Comparison of ENCODE assay signal across 26 cellular contexts in the genomic region with DNA sequence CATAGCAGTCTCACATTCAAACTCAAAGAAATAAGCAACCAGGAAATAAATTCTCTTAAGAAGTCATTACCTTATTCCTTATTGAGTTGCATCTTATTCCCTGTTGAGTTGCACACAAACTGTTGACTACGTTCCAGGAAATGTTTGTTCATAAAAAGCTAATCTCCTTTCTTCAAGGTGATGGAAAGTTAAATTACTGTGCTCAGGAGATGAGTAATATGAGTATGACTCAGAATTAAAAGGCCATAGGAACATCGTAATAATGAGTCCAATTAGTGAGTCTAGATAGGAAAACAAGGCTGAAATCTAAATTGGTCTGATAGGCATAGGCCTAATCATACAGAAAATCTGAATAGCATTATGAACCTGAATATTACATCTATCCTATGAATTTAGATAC.
DNase-seq lines count a peak whose midpoint lies in the region; ATAC-seq, FAIRE-seq and TF ChIP-seq lines count a peak whose summit lies in the region.
"Had no signal": no experiment of that assay in that cellular context is flagged by ENCODE, and none has a peak within 500 bp of the region (broad histone marks: within the 10 kb centered on the region; RNA-seq: fewer than 3 reads in every experiment).

No MANE protein-coding gene starts in this region.

- TF ChIP-seq CTCF in HEK293 (tag by site-specific recombination; IDR thresholded peaks at IDR 0.05), result no peak
- TF ChIP-seq CTCF in bronchial epithelial cell (IDR thresholded peaks at IDR 0.05; ENCODE audit: insufficient read depth, low read length, severe bottlenecking), result no peak
- TF ChIP-seq CTCF in mucosa of descending colon (IDR thresholded peaks at IDR 0.05), result no peak

- ATAC-seq in mucosa of descending colon, result peak; percentile 56
- ATAC-seq in activated T-cell treated with anti-CD3 and anti-CD28 coated beads, Interleukin-2, amount 50 U/mL, for 4 hours, result no peak
- ATAC-seq: left lobe of liver had no signal

- in situ Hi-C loops in GM23248 (cut with MboI), result no loop called here

- CTCF ChIA-PET in HEK293 (lab: Yijun Ruan, JAX), result no interaction called here

- H3K4me3 ChIP-seq in GM23248 (no peak overlapping the region), HEK293 (ENCODE audit: low read depth, low read length) (no peak overlapping the region), bronchial epithelial cell (ENCODE audit: low read depth, low read length) (no peak overlapping the region), mucosa of descending colon (no peak overlapping the region), H7 (ENCODE audit: insufficient read depth, low read depth, low read length) (no peak overlapping the region)
- H3K4me3 ChIP-seq: prostate gland, stomach, thyroid gland had no signal

- H3K4me2 ChIP-seq in GM23248 (ENCODE audit: unreplicated experiment), result no peak overlapping the region

- no peak overlapping the region for H2AFZ ChIP-seq in GM23248

- H3F3A ChIP-seq in GM23248 (ENCODE audit: insufficient read depth), result peaks cover 17% of the 10 kb centered on the region; the same call in 1 of the 2 replicates

- no peaks in the 10 kb centered on the region for H3K4me1 Mint-ChIP-seq in activated T-cell treated with anti-CD3 and anti-CD28 coated beads, Interleukin-2, amount 50 U/mL, for 4 hours (ENCODE audit: low read depth)
- H3K4me1 Mint-ChIP-seq: naive B cell had no signal

- DNase-seq in GM23248, result peak; percentile 35
- DNase-seq in bronchial epithelial cell (ENCODE audit: low read depth), result peak; percentile 87
- DNase-seq in mucosa of descending colon, result no peak
- no peak for DNase-seq in islet precursor cell
- DNase-seq in cardiac septum (ENCODE audit: low spot score), result no peak
- no peak for DNase-seq in H7
- no peak for DNase-seq in activated T-cell treated with anti-CD3 and anti-CD28 coated beads, Interleukin-2, amount 50 U/mL, for 4 hours
- DNase-seq: activated CD4-positive, alpha-beta memory T cell treated with anti-CD3 and anti-CD28 coated beads for 36 hours; activated CD4-positive, CD25-positive, alpha-beta regulatory T cell treated with anti-CD3 and anti-CD28 coated beads, Interleukin-2, amount 50 U/mL, for 72 hours; activated effector memory CD4-positive, alpha-beta T cell treated with Interleukin-2 at 50 U/mL for 16 hours; Calu3; GOT3; IMR-90; naive B cell; NCI-H2081 treated with DMSO at 0.1 percent for 48 hours; NCI-H774; RPMI8226; stomach; thyroid gland had no signal

- no peak for FAIRE-seq in bronchial epithelial cell (lab: Jason Lieb, UNC)
- FAIRE-seq: frontal cortex, TTC549 had no signal

- no peak overlapping the region for H3K9ac ChIP-seq in GM23248

- H3K27ac ChIP-seq in GM23248 (no peak overlapping the region), HEK293 (ENCODE audit: extremely low read depth, low read depth, low read length) (no peak overlapping the region)
- H3K27ac ChIP-seq: C4-2B, neutrophil, prostate gland, stomach, thyroid gland had no signal

- H3K9me3 ChIP-seq in GM23248 (ENCODE audit: low read depth) (no peaks in the 10 kb centered on the region), HEK293 (ENCODE audit: control insufficient read depth, insufficient read depth, low read depth, low read length) (no peaks in the 10 kb centered on the region), mucosa of descending colon (no peaks in the 10 kb centered on the region)
- H3K9me3 ChIP-seq: neutrophil, prostate gland, stomach, thyroid gland had no signal

- no peaks in the 10 kb centered on the region for H3K36me3 Mint-ChIP-seq in activated T-cell treated with anti-CD3 and anti-CD28 coated beads, Interleukin-2, amount 50 U/mL, for 4 hours (ENCODE audit: insufficient read depth)
- H3K36me3 Mint-ChIP-seq: activated CD4-positive, alpha-beta memory T cell treated with anti-CD3 and anti-CD28 coated beads for 36 hours; naive B cell had no signal

- H3K27me3 Mint-ChIP-seq in activated T-cell treated with anti-CD3 and anti-CD28 coated beads, Interleukin-2, amount 50 U/mL, for 4 hours (ENCODE audit: low read depth), result no peaks in the 10 kb centered on the region
- H3K27me3 Mint-ChIP-seq: activated CD4-positive, alpha-beta memory T cell treated with anti-CD3 and anti-CD28 coated beads for 36 hours; naive B cell had no signal

- no peaks in the 10 kb centered on the region for H3K79me2 ChIP-seq in GM23248 (ENCODE audit: insufficient read depth)

- no peaks in the 10 kb centered on the region for H4K20me1 ChIP-seq in GM23248 (ENCODE audit: insufficient read depth)

- no peak overlapping the region for H3K4me3 Mint-ChIP-seq in activated T-cell treated with anti-CD3 and anti-CD28 coated beads, Interleukin-2, amount 50 U/mL, for 4 hours
- H3K4me3 Mint-ChIP-seq: activated CD4-positive, alpha-beta memory T cell treated with anti-CD3 and anti-CD28 coated beads for 36 hours; naive B cell had no signal

- H3K27me3 ChIP-seq in GM23248 (replicated peaks; ENCODE audit: insufficient read depth), result no peaks in the 10 kb centered on the region
- no peaks in the 10 kb centered on the region for H3K27me3 ChIP-seq in bronchial epithelial cell (ENCODE audit: control insufficient read depth, insufficient read depth, low read length)
- H3K27me3 ChIP-seq in H7 (ENCODE audit: control insufficient read depth, insufficient read depth, low read length), result no peaks in the 10 kb centered on the region
- H3K27me3 ChIP-seq: neutrophil, stomach, thyroid gland had no signal

- H3K9me2 ChIP-seq in GM23248 (ENCODE audit: insufficient read depth), result no peaks in the 10 kb centered on the region

- no peaks in the 10 kb centered on the region for H3K9me3 Mint-ChIP-seq in activated T-cell treated with anti-CD3 and anti-CD28 coated beads, Interleukin-2, amount 50 U/mL, for 4 hours

- peaks cover 7% of the 10 kb centered on the region; the same call in 1 of the 2 replicates for H3K4me1 ChIP-seq in GM23248 (ENCODE audit: insufficient read depth)
- H3K4me1 ChIP-seq in HEK293 (ENCODE audit: control insufficient read depth, insufficient read depth, low read length), result no peaks in the 10 kb centered on the region
- H3K4me1 ChIP-seq in mucosa of descending colon (ENCODE audit: low read depth), result no peaks in the 10 kb centered on the region
- H3K4me1 ChIP-seq: prostate gland, thyroid gland had no signal

- intact Hi-C loops in mucosa of descending colon (cut with DNase I, micrococcal nuclease) (no loop called here), cardiac septum (cut with DNase I) (no loop called here)

- H3K36me3 ChIP-seq in GM23248 (ENCODE audit: low read depth) (no peaks in the 10 kb centered on the region), HEK293 (ENCODE audit: control insufficient read depth in 2 of 2, insufficient read depth in 1 of 2, low read length in 2 of 2) (no peaks in the 10 kb centered on the region), bronchial epithelial cell (ENCODE audit: control insufficient read depth, insufficient read depth, low read length) (no peaks in the 10 kb centered on the region), mucosa of descending colon (ENCODE audit: low read depth) (no peaks in the 10 kb centered on the region), H7 (replicated peaks; ENCODE audit: control insufficient read depth, insufficient read depth, low read length) (no peaks in the 10 kb centered on the region)
- H3K36me3 ChIP-seq: neutrophil, prostate gland, stomach, thyroid gland had no signal

- POLR2A ChIA-PET in HEK293 (lab: Yijun Ruan, JAX), result no interaction called here

- WGBS in GM23248 (ENCODE audit: low coverage in 1 of 2, low lambda C conversion rate in 2 of 2, missing lambda C conversion rate in 2 of 2), 2 experiments, result 35 to 36% methylated on average over 2 of the region's 2 CpGs

TF ChIP-seq in HEK293, 187 proteins besides CTCF, POLR2A, EP300 and RAD21 (continues in another document):
- peak; percentile 58 for TF ChIP-seq SP7 (tag by site-specific recombination; IDR thresholded peaks at IDR 0.05)
- TF ChIP-seq ZNF394 (tag by site-specific recombination; IDR thresholded peaks at IDR 0.05; ENCODE audit: borderline replicate concordance), result peak; percentile 24; the same call in 1 of the 2 replicates
- no peak for TF ChIP-seq ZNF701 (tag by site-specific recombination; IDR thresholded peaks at IDR 0.05)
- TF ChIP-seq, protein P1, sequence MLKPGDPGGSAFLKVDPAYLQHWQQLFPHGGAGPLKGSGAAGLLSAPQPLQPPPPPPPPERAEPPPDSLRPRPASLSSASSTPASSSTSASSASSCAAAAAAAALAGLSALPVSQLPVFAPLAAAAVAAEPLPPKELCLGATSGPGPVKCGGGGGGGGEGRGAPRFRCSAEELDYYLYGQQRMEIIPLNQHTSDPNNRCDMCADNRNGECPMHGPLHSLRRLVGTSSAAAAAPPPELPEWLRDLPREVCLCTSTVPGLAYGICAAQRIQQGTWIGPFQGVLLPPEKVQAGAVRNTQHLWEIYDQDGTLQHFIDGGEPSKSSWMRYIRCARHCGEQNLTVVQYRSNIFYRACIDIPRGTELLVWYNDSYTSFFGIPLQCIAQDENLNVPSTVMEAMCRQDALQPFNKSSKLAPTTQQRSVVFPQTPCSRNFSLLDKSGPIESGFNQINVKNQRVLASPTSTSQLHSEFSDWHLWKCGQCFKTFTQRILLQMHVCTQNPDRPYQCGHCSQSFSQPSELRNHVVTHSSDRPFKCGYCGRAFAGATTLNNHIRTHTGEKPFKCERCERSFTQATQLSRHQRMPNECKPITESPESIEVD (tag by site-specific recombination; IDR thresholded peaks at IDR 0.05), result peak; percentile 43; the same call in 1 of the 2 replicates
- TF ChIP-seq, protein P2, sequence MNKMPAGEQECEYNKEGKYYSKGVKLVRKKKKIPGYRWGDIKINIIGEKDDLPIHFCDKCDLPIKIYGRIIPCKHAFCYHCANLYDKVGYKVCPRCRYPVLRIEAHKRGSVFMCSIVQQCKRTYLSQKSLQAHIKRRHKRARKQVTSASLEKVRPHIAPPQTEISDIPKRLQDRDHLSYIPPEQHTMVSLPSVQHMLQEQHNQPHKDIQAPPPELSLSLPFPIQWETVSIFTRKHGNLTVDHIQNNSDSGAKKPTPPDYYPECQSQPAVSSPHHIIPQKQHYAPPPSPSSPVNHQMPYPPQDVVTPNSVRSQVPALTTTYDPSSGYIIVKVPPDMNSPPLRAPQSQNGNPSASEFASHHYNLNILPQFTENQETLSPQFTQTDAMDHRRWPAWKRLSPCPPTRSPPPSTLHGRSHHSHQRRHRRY (tag by site-specific recombination; IDR thresholded peaks at IDR 0.05), result no peak
- no peak for TF ChIP-seq ZNF600 (tag by site-specific recombination; IDR thresholded peaks at IDR 0.05)
- TF ChIP-seq, protein P3, sequence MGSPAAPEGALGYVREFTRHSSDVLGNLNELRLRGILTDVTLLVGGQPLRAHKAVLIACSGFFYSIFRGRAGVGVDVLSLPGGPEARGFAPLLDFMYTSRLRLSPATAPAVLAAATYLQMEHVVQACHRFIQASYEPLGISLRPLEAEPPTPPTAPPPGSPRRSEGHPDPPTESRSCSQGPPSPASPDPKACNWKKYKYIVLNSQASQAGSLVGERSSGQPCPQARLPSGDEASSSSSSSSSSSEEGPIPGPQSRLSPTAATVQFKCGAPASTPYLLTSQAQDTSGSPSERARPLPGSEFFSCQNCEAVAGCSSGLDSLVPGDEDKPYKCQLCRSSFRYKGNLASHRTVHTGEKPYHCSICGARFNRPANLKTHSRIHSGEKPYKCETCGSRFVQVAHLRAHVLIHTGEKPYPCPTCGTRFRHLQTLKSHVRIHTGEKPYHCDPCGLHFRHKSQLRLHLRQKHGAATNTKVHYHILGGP (tag by site-specific recombination; IDR thresholded peaks at IDR 0.05), result peak; percentile 47; the same call in 1 of the 2 replicates
- no peak for TF ChIP-seq ZFHX2 (tag by site-specific recombination; conservative IDR thresholded peaks at IDR 0.05)

Comparison
In these comparisons a context has a peak if more than half of its experiments do, and no peak if none do; other contexts are left out.
1. DNase-seq: peak in GM23248 (single experiment) and bronchial epithelial cell (single experiment); none in mucosa of descending colon (0 of 3), islet precursor cell (single experiment), cardiac septum (single experiment), H7 (single experiment) and activated T-cell treated with anti-CD3 and anti-CD28 coated beads, Interleukin-2, amount 50 U/mL, for 4 hours (single experiment).